ENCODE assay signal across 9 cellular contexts in the genomic region with DNA sequence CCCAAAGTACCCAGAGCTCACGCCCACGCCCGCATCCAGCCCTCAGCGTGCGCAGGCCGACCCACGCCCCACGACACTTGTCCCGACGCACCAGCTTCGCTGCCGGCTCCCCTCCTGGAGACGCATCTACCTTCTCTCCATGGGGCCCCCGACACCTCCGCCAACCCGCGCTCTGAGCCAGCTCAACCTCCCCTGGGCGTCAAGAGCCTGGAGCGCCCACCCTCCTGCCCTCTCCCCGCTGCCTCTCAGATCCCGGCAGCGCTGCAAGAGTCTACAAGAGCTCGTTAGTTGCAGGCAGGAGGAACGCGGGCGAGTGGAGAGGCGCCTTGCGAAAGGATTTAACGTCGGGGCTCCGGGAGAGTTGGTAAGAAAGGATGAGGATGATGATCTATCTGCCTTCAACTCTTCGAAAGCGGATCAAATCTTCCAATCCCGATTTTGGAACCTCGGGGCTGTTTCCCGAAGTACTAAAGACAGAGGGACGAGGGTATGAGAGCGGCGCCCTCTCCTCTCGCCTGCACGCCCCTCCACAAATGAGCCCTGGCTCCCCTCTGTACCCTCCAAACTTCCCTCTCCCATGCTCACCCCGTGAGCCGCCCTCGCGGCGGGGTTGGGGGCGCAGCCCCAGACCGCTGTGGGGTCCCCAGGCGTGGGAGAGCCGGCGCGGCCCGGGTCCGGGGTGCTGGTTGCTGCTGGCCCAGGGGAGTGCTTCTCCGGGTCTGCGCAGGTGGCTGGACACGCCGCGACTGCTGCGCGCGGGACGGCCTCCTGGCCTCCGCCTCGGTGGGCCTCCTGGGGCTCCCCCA. TPM values are rescaled to one million over a fixed set of nuclear protein-coding genes. Genes with fewer than 3 reads are reported as not detected.
DNase-seq lines count a peak whose midpoint lies in the region; ATAC-seq and TF ChIP-seq lines count a peak whose summit lies in the region.
"Had no signal": no experiment of that assay in that cellular context is flagged by ENCODE, and none has a peak within 500 bp of the region (broad histone marks: within the 10 kb centered on the region; RNA-seq: fewer than 3 reads in every experiment).

No MANE protein-coding gene starts in this region.

- peak overlapping the region; percentile 76 for H3K4me3 ChIP-seq in AG10803 (ENCODE audit: low read length)
- H3K4me3 ChIP-seq in Panc1 (ENCODE audit: low read depth in 2 of 2, low read length in 2 of 2): peak overlapping the region; percentile 52 to 62
- H3K4me3 ChIP-seq in esophagus squamous epithelium: peak overlapping the region; percentile 54 to 84 (median 72)
- peak overlapping the region; percentile 71 to 92 for H3K4me3 ChIP-seq in neutrophil (ENCODE audit: low read depth in 1 of 2, low read length in 1 of 2)

- ATAC-seq in Panc1 (no peak), GM21619 (IDR thresholded peaks at IDR 0.05; ENCODE audit: unreplicated experiment) (no peak)

- H3K9me3 ChIP-seq in Panc1 (ENCODE audit: control insufficient read depth, insufficient read depth, low read depth, low read length): no peaks in the 10 kb centered on the region
- no peaks in the 10 kb centered on the region for H3K9me3 ChIP-seq in esophagus squamous epithelium
- H3K9me3 ChIP-seq in neutrophil: no peaks in the 10 kb centered on the region

- in situ Hi-C loops in Panc1 (cut with HindIII; ENCODE audit: low pct_unique_long_range_greater_than_20kb, low sequenced_read_pairs): no loop called here

- DNase-seq in AG10803 (ENCODE audit: low read depth) (peak; percentile 51), Panc1 (ENCODE audit: low read depth, low spot score) (no peak), esophagus squamous epithelium (lab: John Stamatoyannopoulos, UW) (no peak), inferior parietal cortex (ENCODE audit: extremely low spot score) (no peak), AG20443 (ENCODE audit: low spot score) (no peak), activated gamma-delta T cell (lab: John Stamatoyannopoulos, UW) (no peak)
- DNase-seq: NCI-H226 had no signal

- H3K27me3 ChIP-seq in Panc1 (ENCODE audit: control insufficient read depth, insufficient read depth, low read length): no peaks in the 10 kb centered on the region
- H3K27me3 ChIP-seq in esophagus squamous epithelium: peaks cover 0 to 14% (median 0%) of the 10 kb centered on the region in 4 donors
- peaks cover 29% of the 10 kb centered on the region for H3K27me3 ChIP-seq in neutrophil

- H3K4me1 ChIP-seq in Panc1 (ENCODE audit: control insufficient read depth, insufficient read depth, low read length) (peaks cover 42% of the 10 kb centered on the region), esophagus squamous epithelium (peaks cover 38 to 81% (median 55%) of the 10 kb centered on the region in 3 donors), neutrophil (ENCODE audit: control insufficient read depth in 1 of 2, insufficient read depth in 1 of 2, low read depth in 1 of 2, low read length in 1 of 2) (peaks cover 37 to 47% of the 10 kb centered on the region in 2 experiments)

- POLR2A ChIA-PET in Panc1 (lab: Charles Lee): interaction anchor here (0.7 kb wide), 1 partner anchor 9 kb away, joined by 3 read pairs; no protein-coding TSS in a partner anchor

- no peak for TF ChIP-seq CTCF in AG10803 (conservative IDR thresholded peaks at IDR 0.05; ENCODE audit: low read length)
- no peak for TF ChIP-seq CTCF in Panc1 (IDR thresholded peaks at IDR 0.05)
- TF ChIP-seq CTCF in esophagus squamous epithelium (IDR thresholded peaks at IDR 0.05): no peak
- TF ChIP-seq CTCF in neutrophil (IDR thresholded peaks at IDR 0.05): no peak

- H3K36me3 ChIP-seq in Panc1 (ENCODE audit: control insufficient read depth, insufficient read depth, low read length) (no peaks in the 10 kb centered on the region), esophagus squamous epithelium (no peaks in the 10 kb centered on the region), neutrophil (no peaks in the 10 kb centered on the region)

- CTCF ChIA-PET in Panc1 (lab: Charles Lee): no interaction called here

- no peak for TF ChIP-seq POLR2A in esophagus squamous epithelium (IDR thresholded peaks at IDR 0.05)

- 20 to 42% methylated on average over 7 to 29 of the region's 65 CpGs for WGBS in esophagus squamous epithelium, 2 donors

- intact Hi-C loops in Panc1 (cut with micrococcal nuclease; ENCODE audit: unreplicated experiment): loop anchor here (10.0 kb wide), 1 partner anchor 74 kb away; no protein-coding TSS in a partner anchor
- intact Hi-C loops in esophagus squamous epithelium (cut with DNase I): no loop called here

- no TSS peak for BruUV-seq in Panc1 (replicated peaks; lab: Mats Ljungman, UMichigan)

- H3K27ac ChIP-seq in Panc1 (ENCODE audit: low read length) (peak overlapping the region; percentile 73), esophagus squamous epithelium (peak overlapping the region; percentile 63 to 78 (median 72)), neutrophil (no peak overlapping the region)

RNA-seq across cellular contexts. Expression of gene LTBP2, which starts 1.0 kb away (rescaled TPM):
- total RNA-seq in Panc1 (2021; ENCODE audit: unreplicated experiment) (69.8 TPM), esophagus squamous epithelium (10 to 100 TPM; 10.3 to 41.6 (median 17.0) TPM)
- 71.3 TPM for polyA plus RNA-seq in Panc1 (2012; ENCODE audit: insufficient read length)
